In the genomic region with DNA sequence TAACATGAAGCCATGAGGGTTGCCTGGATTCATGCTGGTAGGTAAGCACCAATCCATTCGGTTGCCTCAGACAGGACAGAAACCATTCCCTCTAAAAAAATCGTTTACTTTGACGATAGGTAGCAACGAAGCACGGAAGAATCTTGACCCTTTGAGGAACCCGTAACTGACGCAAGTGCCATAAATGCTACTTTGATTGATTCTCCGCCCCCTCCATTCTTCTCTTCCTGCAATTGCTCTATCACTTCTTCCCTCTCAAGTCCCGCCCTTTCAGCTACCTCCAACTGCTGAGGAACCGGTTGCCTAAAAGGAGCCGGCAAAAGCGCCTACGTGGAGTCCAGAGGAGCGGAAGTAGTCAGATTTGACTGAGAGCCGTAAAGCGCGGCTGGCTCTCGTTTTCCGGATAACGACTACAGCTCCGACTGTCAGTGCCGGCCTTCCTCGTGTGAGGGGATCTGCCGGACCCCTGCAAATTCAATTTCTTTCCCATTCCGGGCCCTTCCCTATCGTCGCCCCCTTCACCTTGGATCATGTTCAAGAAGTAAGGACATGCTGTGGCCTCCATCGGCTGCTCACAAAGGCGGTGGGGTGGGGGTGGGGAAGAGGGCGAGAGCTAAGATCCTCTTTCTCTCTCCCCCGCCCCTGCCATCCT, we compare ENCODE assay signal across 1 cellular context.
TF ChIP-seq lines count a peak whose summit lies in the region.

A gene with protein sequence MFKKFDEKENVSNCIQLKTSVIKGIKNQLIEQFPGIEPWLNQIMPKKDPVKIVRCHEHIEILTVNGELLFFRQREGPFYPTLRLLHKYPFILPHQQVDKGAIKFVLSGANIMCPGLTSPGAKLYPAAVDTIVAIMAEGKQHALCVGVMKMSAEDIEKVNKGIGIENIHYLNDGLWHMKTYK (plus strand): TSS at position 395 of the 652 bp plus-strand sequence. CDS start 136 bp downstream, at position 531.

TF ChIP-seq in K562, 482 proteins besides CTCF, POLR2A, EP300 and RAD21 (continued from another document):
- TF ChIP-seq, protein P1, sequence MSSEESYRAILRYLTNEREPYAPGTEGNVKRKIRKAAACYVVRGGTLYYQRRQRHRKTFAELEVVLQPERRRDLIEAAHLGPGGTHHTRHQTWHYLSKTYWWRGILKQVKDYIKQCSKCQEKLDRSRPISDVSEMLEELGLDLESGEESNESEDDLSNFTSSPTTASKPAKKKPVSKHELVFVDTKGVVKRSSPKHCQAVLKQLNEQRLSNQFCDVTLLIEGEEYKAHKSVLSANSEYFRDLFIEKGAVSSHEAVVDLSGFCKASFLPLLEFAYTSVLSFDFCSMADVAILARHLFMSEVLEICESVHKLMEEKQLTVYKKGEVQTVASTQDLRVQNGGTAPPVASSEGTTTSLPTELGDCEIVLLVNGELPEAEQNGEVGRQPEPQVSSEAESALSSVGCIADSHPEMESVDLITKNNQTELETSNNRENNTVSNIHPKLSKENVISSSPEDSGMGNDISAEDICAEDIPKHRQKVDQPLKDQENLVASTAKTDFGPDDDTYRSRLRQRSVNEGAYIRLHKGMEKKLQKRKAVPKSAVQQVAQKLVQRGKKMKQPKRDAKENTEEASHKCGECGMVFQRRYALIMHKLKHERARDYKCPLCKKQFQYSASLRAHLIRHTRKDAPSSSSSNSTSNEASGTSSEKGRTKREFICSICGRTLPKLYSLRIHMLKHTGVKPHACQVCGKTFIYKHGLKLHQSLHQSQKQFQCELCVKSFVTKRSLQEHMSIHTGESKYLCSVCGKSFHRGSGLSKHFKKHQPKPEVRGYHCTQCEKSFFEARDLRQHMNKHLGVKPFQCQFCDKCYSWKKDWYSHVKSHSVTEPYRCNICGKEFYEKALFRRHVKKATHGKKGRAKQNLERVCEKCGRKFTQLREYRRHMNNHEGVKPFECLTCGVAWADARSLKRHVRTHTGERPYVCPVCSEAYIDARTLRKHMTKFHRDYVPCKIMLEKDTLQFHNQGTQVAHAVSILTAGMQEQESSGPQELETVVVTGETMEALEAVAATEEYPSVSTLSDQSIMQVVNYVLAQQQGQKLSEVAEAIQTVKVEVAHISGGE (CRISPR knock-in tag; IDR thresholded peaks at IDR 0.05): peak in 1 of 3 experiments; percentile 54; a peak in 1 of 6 replicates
- TF ChIP-seq, protein P2, sequence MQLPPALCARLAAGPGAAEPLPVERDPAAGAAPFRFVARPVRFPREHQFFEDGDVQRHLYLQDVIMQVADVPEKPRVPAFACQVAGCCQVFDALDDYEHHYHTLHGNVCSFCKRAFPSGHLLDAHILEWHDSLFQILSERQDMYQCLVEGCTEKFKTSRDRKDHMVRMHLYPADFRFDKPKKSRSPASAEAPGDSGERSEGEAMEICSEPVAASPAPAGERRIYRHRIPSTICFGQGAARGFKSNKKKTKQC (CRISPR knock-in tag; IDR thresholded peaks at IDR 0.05): no peak
- no peak for TF ChIP-seq NCOA1 (IDR thresholded peaks at IDR 0.05; ENCODE audit: low read depth)
- no peak for TF ChIP-seq CBFB (CRISPR knock-in tag; IDR thresholded peaks at IDR 0.05)
- no peak for TF ChIP-seq ZBED1 (IDR thresholded peaks at IDR 0.05)
- TF ChIP-seq TEAD4 (IDR thresholded peaks at IDR 0.05; ENCODE audit: low read length): peak; percentile 45
- no peak for TF ChIP-seq TEAD4 (CRISPR knock-in tag; IDR thresholded peaks at IDR 0.05; ENCODE audit: borderline replicate concordance)
- TF ChIP-seq KAT7 (CRISPR knock-in tag; IDR thresholded peaks at IDR 0.05; ENCODE audit: borderline replicate concordance): no peak
- TF ChIP-seq RHOXF2B (CRISPR knock-in tag; conservative IDR thresholded peaks at IDR 0.05): no peak
- TF ChIP-seq GABPB1 (CRISPR knock-in tag; IDR thresholded peaks at IDR 0.05): peak; percentile 46; the same call in 1 of the 2 replicates
- TF ChIP-seq, protein P3, sequence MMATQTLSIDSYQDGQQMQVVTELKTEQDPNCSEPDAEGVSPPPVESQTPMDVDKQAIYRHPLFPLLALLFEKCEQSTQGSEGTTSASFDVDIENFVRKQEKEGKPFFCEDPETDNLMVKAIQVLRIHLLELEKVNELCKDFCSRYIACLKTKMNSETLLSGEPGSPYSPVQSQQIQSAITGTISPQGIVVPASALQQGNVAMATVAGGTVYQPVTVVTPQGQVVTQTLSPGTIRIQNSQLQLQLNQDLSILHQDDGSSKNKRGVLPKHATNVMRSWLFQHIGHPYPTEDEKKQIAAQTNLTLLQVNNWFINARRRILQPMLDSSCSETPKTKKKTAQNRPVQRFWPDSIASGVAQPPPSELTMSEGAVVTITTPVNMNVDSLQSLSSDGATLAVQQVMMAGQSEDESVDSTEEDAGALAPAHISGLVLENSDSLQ (IDR thresholded peaks at IDR 0.05): peak; percentile 92
- TF ChIP-seq SIN3A (IDR thresholded peaks at IDR 0.05; ENCODE audit: borderline replicate concordance in 2 of 2, control insufficient read depth in 1 of 2, low read depth in 2 of 2, low read length in 2 of 2): 0 out of 4 replicates have a peak, but pooled peaks of 1 of the 2 experiments have one; percentile 51
- peak in 1 of 2 experiments; percentile 79; a peak in 3 of 4 replicates for TF ChIP-seq RCOR1 (IDR thresholded peaks at IDR 0.05; ENCODE audit: borderline replicate concordance in 1 of 2, low read depth in 2 of 2, low read length in 2 of 2)
- TF ChIP-seq NEUROD1 (IDR thresholded peaks at IDR 0.05; ENCODE audit: borderline replicate concordance, low read depth, low read length, partially characterized antibody): peak; percentile 69
- TF ChIP-seq, protein P4, sequence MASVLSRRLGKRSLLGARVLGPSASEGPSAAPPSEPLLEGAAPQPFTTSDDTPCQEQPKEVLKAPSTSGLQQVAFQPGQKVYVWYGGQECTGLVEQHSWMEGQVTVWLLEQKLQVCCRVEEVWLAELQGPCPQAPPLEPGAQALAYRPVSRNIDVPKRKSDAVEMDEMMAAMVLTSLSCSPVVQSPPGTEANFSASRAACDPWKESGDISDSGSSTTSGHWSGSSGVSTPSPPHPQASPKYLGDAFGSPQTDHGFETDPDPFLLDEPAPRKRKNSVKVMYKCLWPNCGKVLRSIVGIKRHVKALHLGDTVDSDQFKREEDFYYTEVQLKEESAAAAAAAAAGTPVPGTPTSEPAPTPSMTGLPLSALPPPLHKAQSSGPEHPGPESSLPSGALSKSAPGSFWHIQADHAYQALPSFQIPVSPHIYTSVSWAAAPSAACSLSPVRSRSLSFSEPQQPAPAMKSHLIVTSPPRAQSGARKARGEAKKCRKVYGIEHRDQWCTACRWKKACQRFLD (CRISPR knock-in tag; IDR thresholded peaks at IDR 0.05): peak; percentile 77
- TF ChIP-seq, protein P5, sequence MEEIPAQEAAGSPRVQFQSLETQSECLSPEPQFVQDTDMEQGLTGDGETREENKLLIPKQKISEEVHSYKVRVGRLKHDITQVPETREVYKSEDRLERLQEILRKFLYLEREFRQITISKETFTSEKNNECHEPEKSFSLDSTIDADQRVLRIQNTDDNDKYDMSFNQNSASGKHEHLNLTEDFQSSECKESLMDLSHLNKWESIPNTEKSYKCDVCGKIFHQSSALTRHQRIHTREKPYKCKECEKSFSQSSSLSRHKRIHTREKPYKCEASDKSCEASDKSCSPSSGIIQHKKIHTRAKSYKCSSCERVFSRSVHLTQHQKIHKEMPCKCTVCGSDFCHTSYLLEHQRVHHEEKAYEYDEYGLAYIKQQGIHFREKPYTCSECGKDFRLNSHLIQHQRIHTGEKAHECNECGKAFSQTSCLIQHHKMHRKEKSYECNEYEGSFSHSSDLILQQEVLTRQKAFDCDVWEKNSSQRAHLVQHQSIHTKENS (CRISPR knock-in tag; IDR thresholded peaks at IDR 0.05): no peak
- TF ChIP-seq ZNF436 (CRISPR knock-in tag; IDR thresholded peaks at IDR 0.05): no peak
- TF ChIP-seq, protein P6, sequence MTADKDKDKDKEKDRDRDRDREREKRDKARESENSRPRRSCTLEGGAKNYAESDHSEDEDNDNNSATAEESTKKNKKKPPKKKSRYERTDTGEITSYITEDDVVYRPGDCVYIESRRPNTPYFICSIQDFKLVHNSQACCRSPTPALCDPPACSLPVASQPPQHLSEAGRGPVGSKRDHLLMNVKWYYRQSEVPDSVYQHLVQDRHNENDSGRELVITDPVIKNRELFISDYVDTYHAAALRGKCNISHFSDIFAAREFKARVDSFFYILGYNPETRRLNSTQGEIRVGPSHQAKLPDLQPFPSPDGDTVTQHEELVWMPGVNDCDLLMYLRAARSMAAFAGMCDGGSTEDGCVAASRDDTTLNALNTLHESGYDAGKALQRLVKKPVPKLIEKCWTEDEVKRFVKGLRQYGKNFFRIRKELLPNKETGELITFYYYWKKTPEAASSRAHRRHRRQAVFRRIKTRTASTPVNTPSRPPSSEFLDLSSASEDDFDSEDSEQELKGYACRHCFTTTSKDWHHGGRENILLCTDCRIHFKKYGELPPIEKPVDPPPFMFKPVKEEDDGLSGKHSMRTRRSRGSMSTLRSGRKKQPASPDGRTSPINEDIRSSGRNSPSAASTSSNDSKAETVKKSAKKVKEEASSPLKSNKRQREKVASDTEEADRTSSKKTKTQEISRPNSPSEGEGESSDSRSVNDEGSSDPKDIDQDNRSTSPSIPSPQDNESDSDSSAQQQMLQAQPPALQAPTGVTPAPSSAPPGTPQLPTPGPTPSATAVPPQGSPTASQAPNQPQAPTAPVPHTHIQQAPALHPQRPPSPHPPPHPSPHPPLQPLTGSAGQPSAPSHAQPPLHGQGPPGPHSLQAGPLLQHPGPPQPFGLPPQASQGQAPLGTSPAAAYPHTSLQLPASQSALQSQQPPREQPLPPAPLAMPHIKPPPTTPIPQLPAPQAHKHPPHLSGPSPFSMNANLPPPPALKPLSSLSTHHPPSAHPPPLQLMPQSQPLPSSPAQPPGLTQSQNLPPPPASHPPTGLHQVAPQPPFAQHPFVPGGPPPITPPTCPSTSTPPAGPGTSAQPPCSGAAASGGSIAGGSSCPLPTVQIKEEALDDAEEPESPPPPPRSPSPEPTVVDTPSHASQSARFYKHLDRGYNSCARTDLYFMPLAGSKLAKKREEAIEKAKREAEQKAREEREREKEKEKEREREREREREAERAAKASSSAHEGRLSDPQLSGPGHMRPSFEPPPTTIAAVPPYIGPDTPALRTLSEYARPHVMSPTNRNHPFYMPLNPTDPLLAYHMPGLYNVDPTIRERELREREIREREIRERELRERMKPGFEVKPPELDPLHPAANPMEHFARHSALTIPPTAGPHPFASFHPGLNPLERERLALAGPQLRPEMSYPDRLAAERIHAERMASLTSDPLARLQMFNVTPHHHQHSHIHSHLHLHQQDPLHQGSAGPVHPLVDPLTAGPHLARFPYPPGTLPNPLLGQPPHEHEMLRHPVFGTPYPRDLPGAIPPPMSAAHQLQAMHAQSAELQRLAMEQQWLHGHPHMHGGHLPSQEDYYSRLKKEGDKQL (CRISPR knock-in tag; IDR thresholded peaks at IDR 0.05; ENCODE audit: borderline replicate concordance): no peak
- TF ChIP-seq PTTG1 (tag; IDR thresholded peaks at IDR 0.05; ENCODE audit: low read depth): no peak
- no peak for TF ChIP-seq ZNF140 (CRISPR knock-in tag; IDR thresholded peaks at IDR 0.05)
- peak; percentile 53; the same call in 1 of the 2 replicates for TF ChIP-seq CREB1 (IDR thresholded peaks at IDR 0.05)
- TF ChIP-seq CREB1 (CRISPR knock-in tag; IDR thresholded peaks at IDR 0.05): 0 out of 2 replicates have a peak, but pooled peaks have one; percentile 42
- no peak for TF ChIP-seq DNMT1 (IDR thresholded peaks at IDR 0.05)
- TF ChIP-seq SPI1 (IDR thresholded peaks at IDR 0.05; ENCODE audit: borderline replicate concordance, low read depth, low read length): peak; percentile 79
- TF ChIP-seq MTA3 (IDR thresholded peaks at IDR 0.05; ENCODE audit: borderline replicate concordance): peak; percentile 98
- TF ChIP-seq, protein P7, sequence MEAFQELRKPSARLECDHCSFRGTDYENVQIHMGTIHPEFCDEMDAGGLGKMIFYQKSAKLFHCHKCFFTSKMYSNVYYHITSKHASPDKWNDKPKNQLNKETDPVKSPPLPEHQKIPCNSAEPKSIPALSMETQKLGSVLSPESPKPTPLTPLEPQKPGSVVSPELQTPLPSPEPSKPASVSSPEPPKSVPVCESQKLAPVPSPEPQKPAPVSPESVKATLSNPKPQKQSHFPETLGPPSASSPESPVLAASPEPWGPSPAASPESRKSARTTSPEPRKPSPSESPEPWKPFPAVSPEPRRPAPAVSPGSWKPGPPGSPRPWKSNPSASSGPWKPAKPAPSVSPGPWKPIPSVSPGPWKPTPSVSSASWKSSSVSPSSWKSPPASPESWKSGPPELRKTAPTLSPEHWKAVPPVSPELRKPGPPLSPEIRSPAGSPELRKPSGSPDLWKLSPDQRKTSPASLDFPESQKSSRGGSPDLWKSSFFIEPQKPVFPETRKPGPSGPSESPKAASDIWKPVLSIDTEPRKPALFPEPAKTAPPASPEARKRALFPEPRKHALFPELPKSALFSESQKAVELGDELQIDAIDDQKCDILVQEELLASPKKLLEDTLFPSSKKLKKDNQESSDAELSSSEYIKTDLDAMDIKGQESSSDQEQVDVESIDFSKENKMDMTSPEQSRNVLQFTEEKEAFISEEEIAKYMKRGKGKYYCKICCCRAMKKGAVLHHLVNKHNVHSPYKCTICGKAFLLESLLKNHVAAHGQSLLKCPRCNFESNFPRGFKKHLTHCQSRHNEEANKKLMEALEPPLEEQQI (IDR thresholded peaks at IDR 0.05): no peak
- no peak for TF ChIP-seq FOXP1 (CRISPR knock-in tag; IDR thresholded peaks at IDR 0.05)
- no peak for TF ChIP-seq HDGF (IDR thresholded peaks at IDR 0.05)
- TF ChIP-seq SMC3 (conservative IDR thresholded peaks at IDR 0.05; ENCODE audit: insufficient read depth, low read depth, low read length): no peak
- TF ChIP-seq NFXL1 (CRISPR knock-in tag; IDR thresholded peaks at IDR 0.05): no peak
- TF ChIP-seq ZNF668 (CRISPR knock-in tag; IDR thresholded peaks at IDR 0.05): no peak
- TF ChIP-seq SRSF3 (IDR thresholded peaks at IDR 0.05; ENCODE audit: insufficient read depth, low read length): no peak
- TF ChIP-seq FOS (IDR thresholded peaks at IDR 0.05; ENCODE audit: extremely low read depth, insufficient read length): no peak
- no peak for TF ChIP-seq CHD2 (IDR thresholded peaks at IDR 0.05; ENCODE audit: low read depth, low read length)
- TF ChIP-seq CC2D1A (IDR thresholded peaks at IDR 0.05): peak; percentile 74; the same call in 1 of the 2 replicates
- peak; percentile 46 for TF ChIP-seq CXXC5 (CRISPR knock-in tag; IDR thresholded peaks at IDR 0.05)
- TF ChIP-seq, protein P8, sequence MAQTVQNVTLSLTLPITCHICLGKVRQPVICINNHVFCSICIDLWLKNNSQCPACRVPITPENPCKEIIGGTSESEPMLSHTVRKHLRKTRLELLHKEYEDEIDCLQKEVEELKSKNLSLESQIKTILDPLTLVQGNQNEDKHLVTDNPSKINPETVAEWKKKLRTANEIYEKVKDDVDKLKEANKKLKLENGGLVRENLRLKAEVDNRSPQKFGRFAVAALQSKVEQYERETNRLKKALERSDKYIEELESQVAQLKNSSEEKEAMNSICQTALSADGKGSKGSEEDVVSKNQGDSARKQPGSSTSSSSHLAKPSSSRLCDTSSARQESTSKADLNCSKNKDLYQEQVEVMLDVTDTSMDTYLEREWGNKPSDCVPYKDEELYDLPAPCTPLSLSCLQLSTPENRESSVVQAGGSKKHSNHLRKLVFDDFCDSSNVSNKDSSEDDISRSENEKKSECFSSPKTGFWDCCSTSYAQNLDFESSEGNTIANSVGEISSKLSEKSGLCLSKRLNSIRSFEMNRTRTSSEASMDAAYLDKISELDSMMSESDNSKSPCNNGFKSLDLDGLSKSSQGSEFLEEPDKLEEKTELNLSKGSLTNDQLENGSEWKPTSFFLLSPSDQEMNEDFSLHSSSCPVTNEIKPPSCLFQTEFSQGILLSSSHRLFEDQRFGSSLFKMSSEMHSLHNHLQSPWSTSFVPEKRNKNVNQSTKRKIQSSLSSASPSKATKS (CRISPR knock-in tag; IDR thresholded peaks at IDR 0.05): no peak
